ENCODE assay signal across 8 cellular contexts in the genomic region with DNA sequence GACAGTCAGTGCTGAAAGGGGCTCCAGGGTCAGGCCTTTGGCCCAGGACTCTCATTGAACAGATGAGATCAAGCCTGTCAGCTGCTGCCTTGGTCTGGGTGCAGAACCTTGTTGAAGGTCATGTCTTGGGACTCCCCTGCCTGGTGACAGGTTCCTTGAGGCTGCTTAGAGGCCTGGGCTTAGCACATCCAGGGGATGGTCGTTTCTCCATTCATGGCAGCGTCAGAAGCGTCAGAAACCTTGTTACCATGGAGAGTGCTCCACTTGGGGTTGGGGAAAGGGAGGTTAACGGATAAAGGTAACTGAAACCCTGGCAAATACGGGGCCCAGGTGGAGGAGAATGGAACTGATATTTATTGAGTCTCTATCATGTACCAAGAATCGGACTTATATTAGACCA. TPM values are rescaled to one million over a fixed set of nuclear protein-coding genes. Genes with fewer than 3 reads are reported as not detected.
A peak's percentile ranks its signal among the peaks of the same experiment; 100 is the strongest.
DNase-seq lines count a peak whose midpoint lies in the region; ATAC-seq and TF ChIP-seq lines count a peak whose summit lies in the region.

No MANE protein-coding gene starts in this region.

- H3K27ac ChIP-seq in CD4-positive, alpha-beta T cell (ENCODE audit: low read depth, low read length), result peak overlapping the region; percentile 96
- peak overlapping the region; percentile 83 for H3K27ac ChIP-seq in OCI-LY1 (ENCODE audit: low read depth, low read length, poor library complexity, severe bottlenecking)
- peak overlapping the region; percentile 96 for H3K27ac ChIP-seq in effector memory CD4-positive, alpha-beta T cell (ENCODE audit: insufficient read depth, low read length, poor library complexity, severe bottlenecking)

- peak overlapping the region; percentile 99 for H3K9ac ChIP-seq in OCI-LY1 (ENCODE audit: low read length)

- H3K9me3 Mint-ChIP-seq in CD4-positive, alpha-beta T cell, result no peaks in the 10 kb centered on the region

- H3K27ac Mint-ChIP-seq in CD4-positive, alpha-beta T cell, result peak overlapping the region; percentile 92

- no peak for DNase-seq in CD4-positive, alpha-beta T cell
- no peak for DNase-seq in effector memory CD4-positive, alpha-beta T cell
- no peak for DNase-seq in glomerular visceral epithelial cell (ENCODE audit: extremely low spot score)
- no peak for DNase-seq in stimulated activated CD4-positive, alpha-beta T cell treated with anti-CD3 and anti-CD28 coated beads, Interleukin-2, amount 100 ng/mL, for 24 hours
- DNase-seq in activated effector memory CD4-positive, alpha-beta T cell treated with anti-CD3 and anti-CD28 coated beads, Interleukin-2, amount 50 U/mL, for 16 hours, result no peak

- CTCF ChIA-PET in CD4-positive, alpha-beta T cell (lab: Charles Lee), result interaction anchor here (1.1 to 3.6 kb wide), 4 partner anchors 9 to 98 kb away, joined by 3 to 21 read pairs (median 6); a partner anchor contains a TSS

- peaks cover 54% of the 10 kb centered on the region for H3K4me1 Mint-ChIP-seq in CD4-positive, alpha-beta T cell (ENCODE audit: low read depth)

- intact Hi-C loops in CD4-positive, alpha-beta T cell (cut with DNase I, micrococcal nuclease), result no loop called here

- H3K79me2 ChIP-seq in OCI-LY1 (ENCODE audit: insufficient read depth, low read length), result peaks cover 39% of the 10 kb centered on the region

- no peaks in the 10 kb centered on the region for H3K27me3 ChIP-seq in CD4-positive, alpha-beta T cell (ENCODE audit: control insufficient read depth, insufficient read depth, low read length)
- H3K27me3 ChIP-seq in OCI-LY1 (ENCODE audit: insufficient read depth, low read length) (no peaks in the 10 kb centered on the region), neuron (ENCODE audit: insufficient read depth, low read length) (no peaks in the 10 kb centered on the region)
- H3K27me3 ChIP-seq in effector memory CD4-positive, alpha-beta T cell (replicated peaks; ENCODE audit: control insufficient read depth, insufficient read depth, low read length, poor library complexity, severe bottlenecking), result no peaks in the 10 kb centered on the region

- H3K36me3 ChIP-seq in OCI-LY1 (ENCODE audit: insufficient read depth, low read length), result peaks cover 35% of the 10 kb centered on the region
- H3K36me3 ChIP-seq in effector memory CD4-positive, alpha-beta T cell (ENCODE audit: control insufficient read depth, insufficient read depth, low read length), result peaks cover 30% of the 10 kb centered on the region
- H3K36me3 ChIP-seq in neuron (ENCODE audit: insufficient read depth, low read length), result peaks cover 26% of the 10 kb centered on the region

- peak overlapping the region; percentile 92 for H3K4me3 Mint-ChIP-seq in CD4-positive, alpha-beta T cell

- H3K27me3 Mint-ChIP-seq in CD4-positive, alpha-beta T cell, result no peaks in the 10 kb centered on the region

- H3F3A ChIP-seq in OCI-LY1 (ENCODE audit: insufficient read depth, low read length), result no peaks in the 10 kb centered on the region

- POLR2A ChIA-PET in CD4-positive, alpha-beta T cell (lab: Charles Lee), result interaction anchor here (0.7 to 1.4 kb wide), 2 partner anchors 9 to 255 kb away, joined by 3 to 21 read pairs; a partner anchor contains a TSS

- no peaks in the 10 kb centered on the region for H3K9me3 ChIP-seq in CD4-positive, alpha-beta T cell (ENCODE audit: control insufficient read depth, low read length)
- no peaks in the 10 kb centered on the region for H3K9me3 ChIP-seq in OCI-LY1 (ENCODE audit: low read length)
- no peaks in the 10 kb centered on the region for H3K9me3 ChIP-seq in effector memory CD4-positive, alpha-beta T cell (ENCODE audit: control insufficient read depth, low read length)
- H3K9me3 ChIP-seq in neuron (ENCODE audit: low read length), result no peaks in the 10 kb centered on the region

- no peaks in the 10 kb centered on the region for H3K9me2 ChIP-seq in OCI-LY1 (ENCODE audit: low read depth, low read length)

- H3K36me3 Mint-ChIP-seq in CD4-positive, alpha-beta T cell (ENCODE audit: low read depth), result peaks cover 57% of the 10 kb centered on the region

- H4K20me1 ChIP-seq in OCI-LY1 (ENCODE audit: insufficient read depth, low read length), result no peaks in the 10 kb centered on the region

- ATAC-seq in CD4-positive, alpha-beta T cell (ENCODE audit: poor library complexity), result no peak
- no peak for ATAC-seq in GM21786 (IDR thresholded peaks at IDR 0.05; ENCODE audit: unreplicated experiment)

- H3K4me3 ChIP-seq in OCI-LY1 (ENCODE audit: low read depth, low read length, poor library complexity, severe bottlenecking), result peak overlapping the region; percentile 88
- peak overlapping the region; percentile 89 for H3K4me3 ChIP-seq in effector memory CD4-positive, alpha-beta T cell (ENCODE audit: insufficient read depth, low read depth, low read length, poor library complexity, severe bottlenecking)
- H3K4me3 ChIP-seq in neuron (ENCODE audit: low read length), result peak overlapping the region; percentile 90

- peak overlapping the region; percentile 87 for H3K4me2 ChIP-seq in OCI-LY1 (ENCODE audit: low read length)

- no peak for TF ChIP-seq CTCF in CD4-positive, alpha-beta T cell (IDR thresholded peaks at IDR 0.05)
- no peak for TF ChIP-seq CTCF in OCI-LY1 (IDR thresholded peaks at IDR 0.05; ENCODE audit: low read length)

- H2AFZ ChIP-seq in OCI-LY1 (ENCODE audit: low read length) (no peak overlapping the region), neuron (ENCODE audit: low read depth, low read length) (no peak overlapping the region)

- H3K4me1 ChIP-seq in OCI-LY1 (ENCODE audit: insufficient read depth, low read length, severe bottlenecking) (peaks cover 45% of the 10 kb centered on the region), neuron (ENCODE audit: insufficient read depth, low read length) (peaks cover 24% of the 10 kb centered on the region)
- peaks cover 37% of the 10 kb centered on the region for H3K4me1 ChIP-seq in effector memory CD4-positive, alpha-beta T cell (ENCODE audit: control insufficient read depth, insufficient read depth, low read length, poor library complexity, severe bottlenecking)

RNA-seq across cellular contexts. Expression of a gene that starts 8.8 kb away (rescaled TPM):
- 10 to 100 TPM; 36.8 to 37.0 TPM for total RNA-seq in CD4-positive, alpha-beta T cell

RNA-seq across cellular contexts. Expression of a gene that starts 9.0 kb away (rescaled TPM):
- 1,000 to 10,000 TPM; 2,088 to 2,142 TPM for total RNA-seq in CD4-positive, alpha-beta T cell

RNA-seq across cellular contexts. Expression of a gene that starts 17.5 kb away (rescaled TPM):
- not detected for total RNA-seq in CD4-positive, alpha-beta T cell
